In the genomic region with DNA sequence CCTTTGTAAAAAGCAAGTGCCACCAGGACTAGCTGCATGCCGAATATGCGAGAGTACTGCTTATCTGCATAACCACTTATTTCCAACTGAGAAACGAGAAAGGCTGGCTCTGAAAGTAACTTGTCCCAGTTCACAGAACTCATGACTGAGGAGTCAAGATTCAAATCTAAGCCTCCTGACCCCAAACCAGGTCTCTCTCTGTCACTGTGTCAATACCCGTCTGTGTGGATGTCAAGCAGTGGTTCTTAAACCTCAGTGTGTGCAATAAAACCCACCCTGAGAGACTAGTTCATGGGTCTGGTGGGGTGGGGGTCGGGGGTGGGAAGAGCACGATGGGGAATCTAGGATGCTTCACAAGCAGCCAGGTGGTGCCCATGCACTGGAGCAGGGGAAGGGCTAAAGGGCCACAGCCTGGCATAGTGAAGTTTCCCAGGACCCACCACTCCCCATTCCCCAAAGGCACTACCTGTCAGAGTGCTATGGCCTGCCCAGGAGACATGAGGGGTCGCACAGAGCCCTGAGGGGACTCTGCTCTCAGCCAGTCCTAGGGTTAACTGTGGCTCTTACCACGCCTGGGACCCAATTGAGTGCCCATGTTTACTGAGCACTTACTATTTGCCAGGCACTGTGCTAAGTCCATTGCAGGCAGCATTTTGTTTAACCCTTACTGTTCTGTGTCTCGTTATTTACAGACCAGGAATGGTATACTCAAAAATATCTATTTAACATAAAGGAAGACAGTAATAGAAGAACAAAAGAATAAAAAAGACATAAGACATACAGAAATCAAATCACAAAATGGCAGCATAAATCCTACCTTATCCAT, we compare ENCODE assay signal across 11 cellular contexts. TPM values are rescaled to one million over a fixed set of nuclear protein-coding genes. Genes with fewer than 3 reads are reported as not detected.
DNase-seq lines count a peak whose midpoint lies in the region; ATAC-seq, FAIRE-seq and TF ChIP-seq lines count a peak whose summit lies in the region.
"Had no signal": no experiment of that assay in that cellular context is flagged by ENCODE, and none has a peak within 500 bp of the region (broad histone marks: within the 10 kb centered on the region; RNA-seq: fewer than 3 reads in every experiment).

No MANE protein-coding gene starts in this region.

- POLR2A ChIA-PET in GM12878 (lab: Charles Lee), result interaction anchor here (0.6 to 1.3 kb wide), 5 partner anchors 9 to 135 kb away, joined by 3 to 6 read pairs (median 3); no protein-coding TSS in a partner anchor

- peak overlapping the region; percentile 99 for H3K4me2 ChIP-seq in BLaER1
- peak overlapping the region; percentile 75 for H3K4me2 ChIP-seq in GM12878 (ENCODE audit: control insufficient read depth, insufficient read depth)

- TF ChIP-seq RAD21 in GM12878 (IDR thresholded peaks at IDR 0.05; ENCODE audit: insufficient read depth, low read depth, low read length), result no peak

- CTCF ChIA-PET in GM12878 (lab: Yijun Ruan, JAX), result interaction anchor here (0.8 to 21.0 kb wide), 6 partner anchors 8 to 76 kb away, joined by 3 to 288 read pairs (median 28); a partner anchor contains a TSS

- intact Hi-C loops in GM12878 (cut with micrococcal nuclease; ENCODE audit: unreplicated experiment) (no loop called here), natural killer cell (cut with micrococcal nuclease) (no loop called here), aorta (cut with DNase I) (no loop called here)

- H3K27ac ChIP-seq in BLaER1 (peak overlapping the region; percentile 98), HL-60 (replicated peaks) (peak overlapping the region; percentile 90), GM12878 (ENCODE audit: control insufficient read depth, insufficient read depth) (no peak overlapping the region; the same call in 1 of the 2 replicates), aorta (ENCODE audit: low read depth in 1 of 2, low read length in 2 of 2) (peak overlapping the region in 1 of 2 donors; percentile 53), caudate nucleus (ENCODE audit: low read depth, low read length) (no peak overlapping the region)

- no peak overlapping the region for H2AFZ ChIP-seq in GM12878 (ENCODE audit: control insufficient read depth, low read depth, low read length)

- H4K20me1 ChIP-seq in BLaER1 (peaks cover 91% of the 10 kb centered on the region), GM12878 (ENCODE audit: control insufficient read depth, insufficient read depth) (peaks cover 46% of the 10 kb centered on the region)

- in situ Hi-C loops in GM12878 (cut with MboI), result loop anchor here (25.0 kb wide), 1 partner anchor 290 kb away; no protein-coding TSS in a partner anchor

- H3K36me3 ChIP-seq in BLaER1, result no peaks in the 10 kb centered on the region
- peaks cover 13 to 15% of the 10 kb centered on the region in 2 experiments for H3K36me3 ChIP-seq in GM12878 (ENCODE audit: control insufficient read depth in 2 of 2, insufficient read depth in 2 of 2, low read length in 1 of 2)
- no peaks in the 10 kb centered on the region for H3K36me3 ChIP-seq in aorta (ENCODE audit: control insufficient read depth in 1 of 2, insufficient read depth in 2 of 2, low read length in 1 of 2)

- peak overlapping the region; percentile 59 for H3K4me3 ChIP-seq in BLaER1
- H3K4me3 ChIP-seq in HL-60 (replicated peaks; ENCODE audit: insufficient read depth, low read length), result no peak overlapping the region
- peak overlapping the region; percentile 33 for H3K4me3 ChIP-seq in GM12878
- no peak overlapping the region for H3K4me3 ChIP-seq in aorta (ENCODE audit: low read length in 2 of 2)

- RAD21 ChIA-PET in GM12878 (lab: Charles Lee; ENCODE audit: unreplicated experiment), result interaction anchor here (0.8 to 25.6 kb wide), 7 partner anchors 8 to 79 kb away, joined by 3 to 710 read pairs (median 5); a partner anchor contains a TSS

- H3K27me3 Mint-ChIP-seq in natural killer cell (ENCODE audit: low read depth in 2 of 2), result no peaks in the 10 kb centered on the region

- H3K4me1 ChIP-seq in BLaER1, result peaks cover 100% of the 10 kb centered on the region
- peaks cover 90% of the 10 kb centered on the region for H3K4me1 ChIP-seq in GM12878 (ENCODE audit: control insufficient read depth, insufficient read depth, low read length)
- H3K4me1 ChIP-seq in aorta (ENCODE audit: control insufficient read depth in 1 of 2, insufficient read depth in 2 of 2, low read length in 2 of 2), result peaks cover 5 to 11% of the 10 kb centered on the region in 2 donors

- peaks cover 100% of the 10 kb centered on the region for H3K79me2 ChIP-seq in GM12878 (ENCODE audit: control insufficient read depth, insufficient read depth, low read length)

- H3K9me3 Mint-ChIP-seq in natural killer cell, result no peaks in the 10 kb centered on the region

- no peaks in the 10 kb centered on the region for H3K36me3 Mint-ChIP-seq in natural killer cell

- no peak for TF ChIP-seq EP300 in GM12878 (IDR thresholded peaks at IDR 0.05; ENCODE audit: borderline replicate concordance in 1 of 2, control insufficient read depth in 1 of 2, low read depth in 2 of 2, low read length in 2 of 2)

- peaks cover 87 to 97% of the 10 kb centered on the region in 2 donors for H3K4me1 Mint-ChIP-seq in natural killer cell

- H3K9me3 ChIP-seq in BLaER1 (no peaks in the 10 kb centered on the region), GM12878 (replicated peaks; ENCODE audit: control insufficient read depth, insufficient read depth, low read length) (no peaks in the 10 kb centered on the region), aorta (ENCODE audit: control insufficient read depth, low read length) (no peaks in the 10 kb centered on the region)

- SMC1A ChIA-PET in GM12878 (lab: Charles Lee; ENCODE audit: uncharacterized antibody, unreplicated experiment), result interaction anchor here (1.1 to 9.0 kb wide), 5 partner anchors 7 to 54 kb away, joined by 3 to 87 read pairs (median 6); no protein-coding TSS in a partner anchor

- DNase-seq in HL-60 (ENCODE audit: low read depth in 1 of 2, low spot score in 1 of 2) (no peak), GM12878 (ENCODE audit: low read depth, low spot score) (no peak), natural killer cell (no peak), aorta (no peak), caudate nucleus (lab: John Stamatoyannopoulos, UW) (no peak)
- DNase-seq: HCEC 1CT, NCI-H2171 had no signal

- no peaks in the 10 kb centered on the region for H3K27me3 ChIP-seq in BLaER1
- no peaks in the 10 kb centered on the region for H3K27me3 ChIP-seq in HL-60 (ENCODE audit: insufficient read depth, poor library complexity, severe bottlenecking)
- H3K27me3 ChIP-seq in GM12878 (replicated peaks in 1 of 2; ENCODE audit: control insufficient read depth in 2 of 2, insufficient read depth in 2 of 2, low read length in 1 of 2), result no peaks in the 10 kb centered on the region
- no peaks in the 10 kb centered on the region for H3K27me3 ChIP-seq in aorta (ENCODE audit: control insufficient read depth in 1 of 2, insufficient read depth in 2 of 2, low read length in 1 of 2)

- BruUV-seq in GM12878 (replicated peaks; lab: Mats Ljungman, UMichigan), result no TSS peak

- TF ChIP-seq CTCF in HL-60 (IDR thresholded peaks at IDR 0.05; ENCODE audit: insufficient read depth, low read length), result no peak
- no peak for TF ChIP-seq CTCF in GM12878 (IDR thresholded peaks at IDR 0.05 in 2 of 3, conservative IDR thresholded peaks at IDR 0.05 in 1 of 3; ENCODE audit: control insufficient read depth in 2 of 3, extremely low read depth in 1 of 3, insufficient read depth in 1 of 3, low read depth in 3 of 3, low read length in 3 of 3)
- no peak for TF ChIP-seq CTCF in natural killer cell (IDR thresholded peaks at IDR 0.05)

- TF ChIP-seq POLR2A in GM12878 (IDR thresholded peaks at IDR 0.05; ENCODE audit: low read depth, low read length), result no peak

- peak overlapping the region; percentile 92 to 96 for H3K27ac Mint-ChIP-seq in natural killer cell

- ATAC-seq in GM12878 (no peak), natural killer cell (no peak), HG03442 (IDR thresholded peaks at IDR 0.05; ENCODE audit: unreplicated experiment) (no peak), GM18519 (IDR thresholded peaks at IDR 0.05; ENCODE audit: low FRiP score, unreplicated experiment) (no peak), aorta (ENCODE audit: low FRiP score) (no peak)
- ATAC-seq: left colon had no signal

- WGBS in GM12878 (ENCODE audit: insufficient coverage, insufficient replicate concordance, low lambda C conversion rate, missing lambda C conversion rate), result 10% methylated on average over 9 of the region's 9 CpGs
- 60 to 62% methylated on average over 9 of the region's 9 CpGs for WGBS in aorta, 2 donors

- H3K4me3 Mint-ChIP-seq in natural killer cell, result no peak overlapping the region

- H3K9ac ChIP-seq in BLaER1 (peak overlapping the region; percentile 84), GM12878 (ENCODE audit: control insufficient read depth, insufficient read depth, low read length) (no peak overlapping the region)

- no peak for FAIRE-seq in GM12878 (lab: Jason Lieb, UNC)

TF ChIP-seq in GM12878, 131 proteins besides CTCF, POLR2A, EP300 and RAD21 (continues in another document):
- TF ChIP-seq CREM (IDR thresholded peaks at IDR 0.05; ENCODE audit: low read depth) (no peak), EED (IDR thresholded peaks at IDR 0.05; ENCODE audit: low read depth) (no peak), MEF2B (IDR thresholded peaks at IDR 0.05; ENCODE audit: partially characterized antibody, poor library complexity, severe bottlenecking) (no peak), NFYA (IDR thresholded peaks at IDR 0.05; ENCODE audit: borderline replicate concordance, low read depth, low read length) (no peak), CBX3 (IDR thresholded peaks at IDR 0.05; ENCODE audit: borderline replicate concordance, low read depth) (no peak), HDAC2 (IDR thresholded peaks at IDR 0.05) (no peak), FOS (IDR thresholded peaks at IDR 0.05; ENCODE audit: borderline replicate concordance, extremely low read depth, insufficient read length) (no peak)

RNA-seq across cellular contexts. Expression of gene PNMA1, which starts 33.4 kb away (rescaled TPM):
- 8.8 and 10.1 TPM in 2 replicates for total RNA-seq in GM12878 (2013; cell fraction: nucleolus; rRNA removed)
- total RNA-seq in GM12878 (2014; rRNA removed) (3.8 and 4.0 TPM in 2 replicates), GM12878 (2014; rRNA removed; fragmentation: Illumina TruSeq; extraction: Trizol) (6.8 TPM in 2 replicates), GM12878 (2021) (22.4 and 24.0 TPM in 2 replicates), natural killer cell (10 to 100 TPM; 26.0 to 32.3 (median 28.9) TPM), aorta (10 to 100 TPM; 36.7 to 45.5 TPM)
- 7.3 TPM for polyA plus RNA-seq in GM12878 (2011; ENCODE audit: low read depth)
- polyA plus RNA-seq in GM12878 (2011; rRNA removed) (7.8 and 9.7 TPM in 2 replicates), GM12878 (2014; fragmentation: Illumina TruSeq; extraction: Trizol) (14.0 and 14.4 TPM in 2 replicates), GM12878 (2014; fragmentation: Nextera tagmentation; extraction: Ambion mirVana) (1 to 10 TPM; 1.8 to 6.5 TPM), GM12878 (2014; rRNA removed) (14.4 and 15.3 TPM in 2 replicates), GM12878 (2016; fragmentation: Nextera tagmentation; extraction: Ambion mirVana) (10 to 100 TPM; 35.0 to 39.3 TPM), aorta (10 to 100 TPM; 22.4 to 35.2 TPM)
- polyA plus RNA-seq in GM12878 (2011; cell fraction: cytosol; rRNA removed), result 7.1 and 7.2 TPM in 2 replicates
- polyA plus RNA-seq in GM12878 (2011; cell fraction: nucleus; rRNA removed), result 7.9 and 9.2 TPM in 2 replicates
- polyA plus RNA-seq in GM12878 (2012), result 9.3 and 11.6 TPM in 2 replicates
- 5.3 and 7.1 TPM in 2 replicates for polyA minus RNA-seq in GM12878 (2011; rRNA and poly(A)+ RNA removed)
- polyA minus RNA-seq in GM12878 (2011; cell fraction: cytosol; rRNA and poly(A)+ RNA removed), result 3.3 and 3.7 TPM in 2 replicates
- polyA minus RNA-seq in GM12878 (2011; cell fraction: nucleus; rRNA and poly(A)+ RNA removed), result 3.6 and 4.6 TPM in 2 replicates

Comparison
In these comparisons a context has a peak if more than half of its experiments do, and no peak if none do; other contexts are left out.
1. H3K27ac ChIP-seq: peak in BLaER1 (single experiment) and HL-60 (single experiment); none in GM12878 (single experiment) and caudate nucleus (single experiment).
2. H3K4me3 ChIP-seq: peak in BLaER1 (single experiment) and GM12878 (single experiment); none in HL-60 (single experiment) and aorta (0 of 2).